Comparison of ENCODE assay signal across 24 cellular contexts in genomic region chr2:188202777-188203176, GRCh38.
DNase-seq lines count a peak whose midpoint lies in the region; ATAC-seq, FAIRE-seq and TF ChIP-seq lines count a peak whose summit lies in the region.
"Had no signal": no experiment of that assay in that cellular context is flagged by ENCODE, and none has a peak within 500 bp of the region (broad histone marks: within the 10 kb centered on the region; RNA-seq: fewer than 3 reads in every experiment).

No MANE protein-coding gene starts in this region.

- POLR2A ChIA-PET in activated CD8-positive, alpha-beta T cell treated with anti-CD3 and anti-CD28 coated beads, Interleukin-2, amount 10 ng/mL, durations not matched to agents 7 days and 5 days (lab: Charles Lee) = no interaction called here

- DNase-seq in SK-N-DZ (ENCODE audit: low spot score) (peak; percentile 22), kidney (no peak), uterus (no peak), lower lobe of right lung (no peak), osteocyte (ENCODE audit: extremely low spot score, unreplicated experiment) (no peak)
- no peak for DNase-seq in activated CD8-positive, alpha-beta T cell treated with anti-CD3 and anti-CD28 coated beads, Interleukin-2, amount 10 ng/mL, durations not matched to agents 7 days and 5 days
- DNase-seq: ACHN; AML-193; BE2C; CD4-positive, alpha-beta T cell; CD8-positive, alpha-beta memory T cell; DMS53; DMS79 treated with DMSO at 0.1 percent for 48 hours; GM23248; H7; HCEC 1CT had no signal

- H3K4me1 ChIP-seq in kidney (ENCODE audit: control insufficient read depth in 1 of 2, insufficient read depth in 1 of 2, low read depth in 1 of 2, low read length in 2 of 2) (no peaks in the 10 kb centered on the region), uterus (no peaks in the 10 kb centered on the region), lower lobe of right lung (no peaks in the 10 kb centered on the region)
- H3K4me1 ChIP-seq: BE2C had no signal

- CTCF ChIA-PET in activated CD8-positive, alpha-beta T cell treated with anti-CD3 and anti-CD28 coated beads, Interleukin-2, amount 10 ng/mL, durations not matched to agents 7 days and 5 days (lab: Charles Lee) = no interaction called here

- H3K9me3 ChIP-seq in kidney (ENCODE audit: control insufficient read depth in 1 of 2, low read length in 2 of 2) (no peaks in the 10 kb centered on the region), uterus (no peaks in the 10 kb centered on the region), lower lobe of right lung (no peaks in the 10 kb centered on the region)
- H3K9me3 ChIP-seq: A549; BE2C; BLaER1 treated with 17β-estradiol and CSF1 and Interleukin-3, amounts not matched to agents 10 nM and 100 nM had no signal

- H3K27ac ChIP-seq in kidney (ENCODE audit: low read depth in 2 of 2, low read length in 2 of 2) = no peak overlapping the region
- H3K27ac ChIP-seq in uterus = peak overlapping the region; percentile 6 to 30
- H3K27ac ChIP-seq in lower lobe of right lung = no peak overlapping the region
- H3K27ac ChIP-seq: 22Rv1; A549; BLaER1 treated with 17β-estradiol and CSF1 and Interleukin-3, amounts not matched to agents 10 nM and 100 nM; GM23248 had no signal

- H3K4me3 ChIP-seq in kidney (ENCODE audit: low read length in 2 of 2) = no peak overlapping the region
- no peak overlapping the region for H3K4me3 ChIP-seq in uterus
- no peak overlapping the region for H3K4me3 ChIP-seq in lower lobe of right lung
- H3K4me3 ChIP-seq: A549; BLaER1 treated with 17β-estradiol and CSF1 and Interleukin-3, amounts not matched to agents 10 nM and 100 nM; GM23248 had no signal

- no peaks in the 10 kb centered on the region for H3K36me3 ChIP-seq in kidney (ENCODE audit: control insufficient read depth in 1 of 2, insufficient read depth in 2 of 2, low read length in 2 of 2)
- H3K36me3 ChIP-seq in uterus = no peaks in the 10 kb centered on the region
- no peaks in the 10 kb centered on the region for H3K36me3 ChIP-seq in lower lobe of right lung
- H3K36me3 ChIP-seq: BE2C; BLaER1 treated with 17β-estradiol and CSF1 and Interleukin-3, amounts not matched to agents 10 nM and 100 nM had no signal

- no peak overlapping the region for H3K27ac Mint-ChIP-seq in activated CD8-positive, alpha-beta T cell treated with anti-CD3 and anti-CD28 coated beads, Interleukin-2, amount 10 ng/mL, durations not matched to agents 7 days and 5 days
- no peak overlapping the region for H3K27ac Mint-ChIP-seq in osteocyte (ENCODE audit: unreplicated experiment)
- H3K27ac Mint-ChIP-seq: CD14-positive monocyte; CD4-positive, alpha-beta T cell; CD8-positive, alpha-beta memory T cell had no signal

- ATAC-seq in SK-N-SH treated with all-trans-retinoic acid at 6 μM for 48 hours (no peak), lower lobe of right lung (no peak)
- no peak for ATAC-seq in activated CD8-positive, alpha-beta T cell treated with anti-CD3 and anti-CD28 coated beads, Interleukin-2, amount 10 ng/mL, durations not matched to agents 7 days and 5 days
- ATAC-seq: A549 had no signal

- no peak for TF ChIP-seq CTCF in kidney (IDR thresholded peaks at IDR 0.05; ENCODE audit: borderline replicate concordance, extremely low read depth, insufficient read depth)
- TF ChIP-seq CTCF in uterus (IDR thresholded peaks at IDR 0.05) = no peak
- TF ChIP-seq CTCF in lower lobe of right lung (IDR thresholded peaks at IDR 0.05) = no peak
- no peak for TF ChIP-seq CTCF in osteocyte (IDR thresholded peaks at IDR 0.05)

- H3K9ac ChIP-seq in kidney (ENCODE audit: low read length in 2 of 2) = no peak overlapping the region
- H3K9ac ChIP-seq: BLaER1 treated with 17β-estradiol and CSF1 and Interleukin-3, amounts not matched to agents 10 nM and 100 nM; GM23248 had no signal

- H3K4me1 Mint-ChIP-seq in activated CD8-positive, alpha-beta T cell treated with anti-CD3 and anti-CD28 coated beads, Interleukin-2, amount 10 ng/mL, durations not matched to agents 7 days and 5 days (ENCODE audit: low read depth) = no peaks in the 10 kb centered on the region
- peaks cover 9% of the 10 kb centered on the region for H3K4me1 Mint-ChIP-seq in osteocyte (ENCODE audit: unreplicated experiment)
- H3K4me1 Mint-ChIP-seq: CD14-positive monocyte; CD8-positive, alpha-beta memory T cell had no signal

- intact Hi-C loops in kidney (cut with DNase I) = no loop called here
- intact Hi-C loops in uterus (cut with DNase I; ENCODE audit: low total_unique reads) = no loop called here
- intact Hi-C loops in lower lobe of right lung (cut with DNase I) = no loop called here

- no peaks in the 10 kb centered on the region for H3K9me3 Mint-ChIP-seq in activated CD8-positive, alpha-beta T cell treated with anti-CD3 and anti-CD28 coated beads, Interleukin-2, amount 10 ng/mL, durations not matched to agents 7 days and 5 days (ENCODE audit: insufficient read depth)
- H3K9me3 Mint-ChIP-seq in osteocyte (ENCODE audit: unreplicated experiment) = no peaks in the 10 kb centered on the region
- H3K9me3 Mint-ChIP-seq: CD4-positive, alpha-beta T cell had no signal

- H3K27me3 Mint-ChIP-seq in activated CD8-positive, alpha-beta T cell treated with anti-CD3 and anti-CD28 coated beads, Interleukin-2, amount 10 ng/mL, durations not matched to agents 7 days and 5 days (ENCODE audit: low read depth) = no peaks in the 10 kb centered on the region
- no peaks in the 10 kb centered on the region for H3K27me3 Mint-ChIP-seq in osteocyte (ENCODE audit: unreplicated experiment)
- H3K27me3 Mint-ChIP-seq: CD4-positive, alpha-beta T cell; CD8-positive, alpha-beta memory T cell had no signal

- FAIRE-seq in kidney (lab: Jason Lieb, UNC) = peak; percentile 62
- FAIRE-seq: A549, GM12892, GM19239, H1 had no signal

- H3K4me3 Mint-ChIP-seq in activated CD8-positive, alpha-beta T cell treated with anti-CD3 and anti-CD28 coated beads, Interleukin-2, amount 10 ng/mL, durations not matched to agents 7 days and 5 days = no peak overlapping the region
- H3K4me3 Mint-ChIP-seq in osteocyte (ENCODE audit: unreplicated experiment) = no peak overlapping the region
- H3K4me3 Mint-ChIP-seq: CD14-positive monocyte; CD4-positive, alpha-beta T cell; CD8-positive, alpha-beta memory T cell had no signal

- TF ChIP-seq POLR2A in uterus (IDR thresholded peaks at IDR 0.05) = no peak

- H3K27me3 ChIP-seq in uterus (no peaks in the 10 kb centered on the region), lower lobe of right lung (ENCODE audit: low read depth) (no peaks in the 10 kb centered on the region)
- H3K27me3 ChIP-seq: BE2C; BLaER1 treated with 17β-estradiol and CSF1 and Interleukin-3, amounts not matched to agents 10 nM and 100 nM had no signal

- H3K36me3 Mint-ChIP-seq in activated CD8-positive, alpha-beta T cell treated with anti-CD3 and anti-CD28 coated beads, Interleukin-2, amount 10 ng/mL, durations not matched to agents 7 days and 5 days (ENCODE audit: low read depth) = no peaks in the 10 kb centered on the region
- H3K36me3 Mint-ChIP-seq in osteocyte (ENCODE audit: unreplicated experiment) = no peaks in the 10 kb centered on the region
- H3K36me3 Mint-ChIP-seq: CD14-positive monocyte; CD8-positive, alpha-beta memory T cell had no signal

TF ChIP-seq in SK-N-SH treated with all-trans-retinoic acid at 6 μM for 48 hours, 23 proteins besides CTCF, POLR2A, EP300 and RAD21 (continues in another document):
- no peak for TF ChIP-seq ZFP30 (CRISPR knock-in tag; IDR thresholded peaks at IDR 0.05)
- TF ChIP-seq ARNTL (CRISPR knock-in tag; IDR thresholded peaks at IDR 0.05; ENCODE audit: borderline replicate concordance, low read depth) = no peak
- peak; percentile 98 for TF ChIP-seq TCF4 (CRISPR knock-in tag; IDR thresholded peaks at IDR 0.05; ENCODE audit: borderline replicate concordance)
- TF ChIP-seq ZC3H10 (CRISPR knock-in tag; IDR thresholded peaks at IDR 0.05) = no peak
- TF ChIP-seq CSDC2 (CRISPR knock-in tag; IDR thresholded peaks at IDR 0.05) = no peak
- TF ChIP-seq ZNF8 (CRISPR knock-in tag; IDR thresholded peaks at IDR 0.05) = no peak
- no peak for TF ChIP-seq ZNF70 (CRISPR knock-in tag; IDR thresholded peaks at IDR 0.05)
- TF ChIP-seq, protein P1, sequence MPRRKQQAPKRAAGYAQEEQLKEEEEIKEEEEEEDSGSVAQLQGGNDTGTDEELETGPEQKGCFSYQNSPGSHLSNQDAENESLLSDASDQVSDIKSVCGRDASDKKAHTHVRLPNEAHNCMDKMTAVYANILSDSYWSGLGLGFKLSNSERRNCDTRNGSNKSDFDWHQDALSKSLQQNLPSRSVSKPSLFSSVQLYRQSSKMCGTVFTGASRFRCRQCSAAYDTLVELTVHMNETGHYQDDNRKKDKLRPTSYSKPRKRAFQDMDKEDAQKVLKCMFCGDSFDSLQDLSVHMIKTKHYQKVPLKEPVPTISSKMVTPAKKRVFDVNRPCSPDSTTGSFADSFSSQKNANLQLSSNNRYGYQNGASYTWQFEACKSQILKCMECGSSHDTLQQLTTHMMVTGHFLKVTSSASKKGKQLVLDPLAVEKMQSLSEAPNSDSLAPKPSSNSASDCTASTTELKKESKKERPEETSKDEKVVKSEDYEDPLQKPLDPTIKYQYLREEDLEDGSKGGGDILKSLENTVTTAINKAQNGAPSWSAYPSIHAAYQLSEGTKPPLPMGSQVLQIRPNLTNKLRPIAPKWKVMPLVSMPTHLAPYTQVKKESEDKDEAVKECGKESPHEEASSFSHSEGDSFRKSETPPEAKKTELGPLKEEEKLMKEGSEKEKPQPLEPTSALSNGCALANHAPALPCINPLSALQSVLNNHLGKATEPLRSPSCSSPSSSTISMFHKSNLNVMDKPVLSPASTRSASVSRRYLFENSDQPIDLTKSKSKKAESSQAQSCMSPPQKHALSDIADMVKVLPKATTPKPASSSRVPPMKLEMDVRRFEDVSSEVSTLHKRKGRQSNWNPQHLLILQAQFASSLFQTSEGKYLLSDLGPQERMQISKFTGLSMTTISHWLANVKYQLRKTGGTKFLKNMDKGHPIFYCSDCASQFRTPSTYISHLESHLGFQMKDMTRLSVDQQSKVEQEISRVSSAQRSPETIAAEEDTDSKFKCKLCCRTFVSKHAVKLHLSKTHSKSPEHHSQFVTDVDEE (CRISPR knock-in tag; IDR thresholded peaks at IDR 0.05) = peak; percentile 72; the same call in 1 of the 2 replicates
- TF ChIP-seq, protein P2, sequence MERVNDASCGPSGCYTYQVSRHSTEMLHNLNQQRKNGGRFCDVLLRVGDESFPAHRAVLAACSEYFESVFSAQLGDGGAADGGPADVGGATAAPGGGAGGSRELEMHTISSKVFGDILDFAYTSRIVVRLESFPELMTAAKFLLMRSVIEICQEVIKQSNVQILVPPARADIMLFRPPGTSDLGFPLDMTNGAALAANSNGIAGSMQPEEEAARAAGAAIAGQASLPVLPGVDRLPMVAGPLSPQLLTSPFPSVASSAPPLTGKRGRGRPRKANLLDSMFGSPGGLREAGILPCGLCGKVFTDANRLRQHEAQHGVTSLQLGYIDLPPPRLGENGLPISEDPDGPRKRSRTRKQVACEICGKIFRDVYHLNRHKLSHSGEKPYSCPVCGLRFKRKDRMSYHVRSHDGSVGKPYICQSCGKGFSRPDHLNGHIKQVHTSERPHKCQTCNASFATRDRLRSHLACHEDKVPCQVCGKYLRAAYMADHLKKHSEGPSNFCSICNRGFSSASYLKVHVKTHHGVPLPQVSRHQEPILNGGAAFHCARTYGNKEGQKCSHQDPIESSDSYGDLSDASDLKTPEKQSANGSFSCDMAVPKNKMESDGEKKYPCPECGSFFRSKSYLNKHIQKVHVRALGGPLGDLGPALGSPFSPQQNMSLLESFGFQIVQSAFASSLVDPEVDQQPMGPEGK (CRISPR knock-in tag; IDR thresholded peaks at IDR 0.05; ENCODE audit: borderline replicate concordance) = no peak

Comparison
In these comparisons a context has a peak if more than half of its experiments do, and no peak if none do; other contexts are left out.
1. H3K27ac ChIP-seq: peak in uterus (2 of 2); none in kidney (0 of 2) and lower lobe of right lung (single experiment).